Comparison of ENCODE assay signal across 2 cellular contexts in genomic region chr2:64688909-64689308, GRCh38.
TF ChIP-seq lines count a peak whose summit lies in the region.

No MANE protein-coding gene starts in this region.

TF ChIP-seq in liver, 16 proteins besides CTCF, POLR2A, EP300 and RAD21:
- TF ChIP-seq, protein P1, sequence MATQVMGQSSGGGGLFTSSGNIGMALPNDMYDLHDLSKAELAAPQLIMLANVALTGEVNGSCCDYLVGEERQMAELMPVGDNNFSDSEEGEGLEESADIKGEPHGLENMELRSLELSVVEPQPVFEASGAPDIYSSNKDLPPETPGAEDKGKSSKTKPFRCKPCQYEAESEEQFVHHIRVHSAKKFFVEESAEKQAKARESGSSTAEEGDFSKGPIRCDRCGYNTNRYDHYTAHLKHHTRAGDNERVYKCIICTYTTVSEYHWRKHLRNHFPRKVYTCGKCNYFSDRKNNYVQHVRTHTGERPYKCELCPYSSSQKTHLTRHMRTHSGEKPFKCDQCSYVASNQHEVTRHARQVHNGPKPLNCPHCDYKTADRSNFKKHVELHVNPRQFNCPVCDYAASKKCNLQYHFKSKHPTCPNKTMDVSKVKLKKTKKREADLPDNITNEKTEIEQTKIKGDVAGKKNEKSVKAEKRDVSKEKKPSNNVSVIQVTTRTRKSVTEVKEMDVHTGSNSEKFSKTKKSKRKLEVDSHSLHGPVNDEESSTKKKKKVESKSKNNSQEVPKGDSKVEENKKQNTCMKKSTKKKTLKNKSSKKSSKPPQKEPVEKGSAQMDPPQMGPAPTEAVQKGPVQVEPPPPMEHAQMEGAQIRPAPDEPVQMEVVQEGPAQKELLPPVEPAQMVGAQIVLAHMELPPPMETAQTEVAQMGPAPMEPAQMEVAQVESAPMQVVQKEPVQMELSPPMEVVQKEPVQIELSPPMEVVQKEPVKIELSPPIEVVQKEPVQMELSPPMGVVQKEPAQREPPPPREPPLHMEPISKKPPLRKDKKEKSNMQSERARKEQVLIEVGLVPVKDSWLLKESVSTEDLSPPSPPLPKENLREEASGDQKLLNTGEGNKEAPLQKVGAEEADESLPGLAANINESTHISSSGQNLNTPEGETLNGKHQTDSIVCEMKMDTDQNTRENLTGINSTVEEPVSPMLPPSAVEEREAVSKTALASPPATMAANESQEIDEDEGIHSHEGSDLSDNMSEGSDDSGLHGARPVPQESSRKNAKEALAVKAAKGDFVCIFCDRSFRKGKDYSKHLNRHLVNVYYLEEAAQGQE (IDR thresholded peaks at IDR 0.05): peak; percentile 56
- TF ChIP-seq SP1 (IDR thresholded peaks at IDR 0.05) (peak; percentile 92), HNF4A (conservative IDR thresholded peaks at IDR 0.05) (peak; percentile 100), JUND (IDR thresholded peaks at IDR 0.05) (peak; percentile 75 to 88), YY1 (IDR thresholded peaks at IDR 0.05) (peak; percentile 88), FOXA2 (IDR thresholded peaks at IDR 0.05) (peak; percentile 70), EGR1 (IDR thresholded peaks at IDR 0.05; ENCODE audit: low read depth in 2 of 2) (peak in 1 of 2 donors; percentile 67), GABPA (IDR thresholded peaks at IDR 0.05 in 1 of 2, conservative IDR thresholded peaks at IDR 0.05 in 1 of 2) (peak in 1 of 2 donors; percentile 51), RXRA (IDR thresholded peaks at IDR 0.05) (peak; percentile 97), TAF1 (conservative IDR thresholded peaks at IDR 0.05) (no peak), NR2F2 (IDR thresholded peaks at IDR 0.05) (peak; percentile 96), HNF4G (IDR thresholded peaks at IDR 0.05) (peak; percentile 98), FOXA1 (IDR thresholded peaks at IDR 0.05) (peak; percentile 68), ATF3 (IDR thresholded peaks at IDR 0.05) (peak; percentile 80)
- TF ChIP-seq, protein P2, sequence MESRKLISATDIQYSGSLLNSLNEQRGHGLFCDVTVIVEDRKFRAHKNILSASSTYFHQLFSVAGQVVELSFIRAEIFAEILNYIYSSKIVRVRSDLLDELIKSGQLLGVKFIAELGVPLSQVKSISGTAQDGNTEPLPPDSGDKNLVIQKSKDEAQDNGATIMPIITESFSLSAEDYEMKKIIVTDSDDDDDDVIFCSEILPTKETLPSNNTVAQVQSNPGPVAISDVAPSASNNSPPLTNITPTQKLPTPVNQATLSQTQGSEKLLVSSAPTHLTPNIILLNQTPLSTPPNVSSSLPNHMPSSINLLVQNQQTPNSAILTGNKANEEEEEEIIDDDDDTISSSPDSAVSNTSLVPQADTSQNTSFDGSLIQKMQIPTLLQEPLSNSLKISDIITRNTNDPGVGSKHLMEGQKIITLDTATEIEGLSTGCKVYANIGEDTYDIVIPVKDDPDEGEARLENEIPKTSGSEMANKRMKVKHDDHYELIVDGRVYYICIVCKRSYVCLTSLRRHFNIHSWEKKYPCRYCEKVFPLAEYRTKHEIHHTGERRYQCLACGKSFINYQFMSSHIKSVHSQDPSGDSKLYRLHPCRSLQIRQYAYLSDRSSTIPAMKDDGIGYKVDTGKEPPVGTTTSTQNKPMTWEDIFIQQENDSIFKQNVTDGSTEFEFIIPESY (IDR thresholded peaks at IDR 0.05): peak; percentile 94
- TF ChIP-seq, protein P3, sequence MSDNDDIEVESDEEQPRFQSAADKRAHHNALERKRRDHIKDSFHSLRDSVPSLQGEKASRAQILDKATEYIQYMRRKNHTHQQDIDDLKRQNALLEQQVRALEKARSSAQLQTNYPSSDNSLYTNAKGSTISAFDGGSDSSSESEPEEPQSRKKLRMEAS (IDR thresholded peaks at IDR 0.05): peak; percentile 70

TF ChIP-seq in SK-N-SH, 30 proteins besides CTCF, POLR2A, EP300 and RAD21 (continued from another document):
- TF ChIP-seq, protein P1 (IDR thresholded peaks at IDR 0.05; ENCODE audit: low read depth, low read length): no peak
- no peak for TF ChIP-seq FOSL2 (IDR thresholded peaks at IDR 0.05; ENCODE audit: borderline replicate concordance, low read depth)
- TF ChIP-seq, protein P4, sequence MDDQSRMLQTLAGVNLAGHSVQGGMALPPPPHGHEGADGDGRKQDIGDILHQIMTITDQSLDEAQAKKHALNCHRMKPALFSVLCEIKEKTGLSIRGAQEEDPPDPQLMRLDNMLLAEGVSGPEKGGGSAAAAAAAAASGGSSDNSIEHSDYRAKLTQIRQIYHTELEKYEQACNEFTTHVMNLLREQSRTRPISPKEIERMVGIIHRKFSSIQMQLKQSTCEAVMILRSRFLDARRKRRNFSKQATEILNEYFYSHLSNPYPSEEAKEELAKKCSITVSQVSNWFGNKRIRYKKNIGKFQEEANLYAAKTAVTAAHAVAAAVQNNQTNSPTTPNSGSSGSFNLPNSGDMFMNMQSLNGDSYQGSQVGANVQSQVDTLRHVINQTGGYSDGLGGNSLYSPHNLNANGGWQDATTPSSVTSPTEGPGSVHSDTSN (IDR thresholded peaks at IDR 0.05): no peak
- TF ChIP-seq TAF1 (IDR thresholded peaks at IDR 0.05; ENCODE audit: borderline replicate concordance, low read depth, low read length): no peak
- TF ChIP-seq MEF2A (IDR thresholded peaks at IDR 0.05; ENCODE audit: borderline replicate concordance, low read depth): no peak
- no peak for TF ChIP-seq EZH2phosphoT487 (IDR thresholded peaks at IDR 0.05; ENCODE audit: borderline replicate concordance, low read depth)
- TF ChIP-seq, protein P2 (IDR thresholded peaks at IDR 0.05; ENCODE audit: borderline replicate concordance, low read depth): no peak
